1 cellular context compared by ENCODE assay signal in genomic region chr14:93926873-93927571, GRCh38.
TF ChIP-seq lines count a peak whose summit lies in the region.

Gene FAM181A, plus strand, starts transcription at chr14:93927344. Its CDS starts 942 bp downstream, at chr14:93928286.

TF ChIP-seq in GM23338, 12 proteins besides CTCF, POLR2A, EP300 and RAD21 (continued from another document):
- no peak for TF ChIP-seq NANOG (IDR thresholded peaks at IDR 0.05; ENCODE audit: borderline replicate concordance)
